Comparison of ENCODE assay signal across 8 cellular contexts in genomic region chrX:70444326-70445196, GRCh38. TPM values are rescaled to one million over a fixed set of nuclear protein-coding genes. Genes with fewer than 3 reads are reported as not detected.
A peak's percentile ranks its signal among the peaks of the same experiment; 100 is the strongest.
DNase-seq lines count a peak whose midpoint lies in the region; ATAC-seq and TF ChIP-seq lines count a peak whose summit lies in the region.

TSS of gene DLG3 (plus strand) at chrX:70444835. CDS start at chrX:70445202, 367 bp downstream.

- H3K4me3 ChIP-seq in Caco-2 (ENCODE audit: low read depth, low read length) = no peak within 1 kb of the TSS

- DNase-seq in Caco-2 (peak; percentile 45 to 46), HT1080 (ENCODE audit: low read depth) (peak; percentile 23), foreskin keratinocyte (no peak), osteocyte (ENCODE audit: extremely low spot score, unreplicated experiment) (no peak), SKM-1 (lab: John Stamatoyannopoulos, UW; ENCODE audit: unreplicated experiment) (no peak)
- DNase-seq in activated CD4-positive, alpha-beta T cell treated with anti-CD3 and anti-CD28 coated beads, Interleukin-2, amount 50 U/mL, for 48 hours = peak; percentile 33 to 48

- ATAC-seq in foreskin keratinocyte (peak; percentile 81), HG02623 (IDR thresholded peaks at IDR 0.05; ENCODE audit: unreplicated experiment) (no peak), HG02588 (IDR thresholded peaks at IDR 0.05; ENCODE audit: unreplicated experiment) (no peak)

- POLR2A ChIA-PET in Caco-2 (lab: Charles Lee) = no interaction called here

- no peaks in the 10 kb centered on the region for H3K4me1 Mint-ChIP-seq in Caco-2 (ENCODE audit: low read depth, unreplicated experiment)
- peaks cover 4% of the 10 kb centered on the region for H3K4me1 Mint-ChIP-seq in osteocyte (ENCODE audit: unreplicated experiment)

- no peak for TF ChIP-seq CTCF in Caco-2 (IDR thresholded peaks at IDR 0.05; ENCODE audit: insufficient read depth in 1 of 2, low read depth in 1 of 2, low read length in 1 of 2, severe bottlenecking in 1 of 2, unreplicated experiment in 1 of 2)
- TF ChIP-seq CTCF in foreskin keratinocyte (conservative IDR thresholded peaks at IDR 0.05) = no peak
- no peak for TF ChIP-seq CTCF in osteocyte (IDR thresholded peaks at IDR 0.05)

- H3K36me3 ChIP-seq in Caco-2 (ENCODE audit: control insufficient read depth, insufficient read depth, low read length) = no peaks in the 10 kb centered on the region

- H3K27me3 Mint-ChIP-seq in Caco-2 (ENCODE audit: insufficient read depth, unreplicated experiment) (peaks cover 12% of the 10 kb centered on the region), osteocyte (ENCODE audit: unreplicated experiment) (peaks cover 25% of the 10 kb centered on the region)

- H3K36me3 Mint-ChIP-seq in Caco-2 (ENCODE audit: insufficient read depth, unreplicated experiment) (no peaks in the 10 kb centered on the region), osteocyte (ENCODE audit: unreplicated experiment) (no peaks in the 10 kb centered on the region)

- H3K27ac ChIP-seq in foreskin keratinocyte = no peak within 1 kb of the TSS

- H3K9me3 Mint-ChIP-seq in Caco-2 (ENCODE audit: unreplicated experiment) = no peaks in the 10 kb centered on the region
- H3K9me3 Mint-ChIP-seq in osteocyte (ENCODE audit: unreplicated experiment) = no peaks in the 10 kb centered on the region

- H3K4me3 Mint-ChIP-seq in Caco-2 (ENCODE audit: unreplicated experiment) (no peak within 1 kb of the TSS), osteocyte (ENCODE audit: unreplicated experiment) (peak within 1 kb of the TSS; percentile 18)

- CTCF ChIA-PET in Caco-2 (lab: Charles Lee) = interaction anchor here (0.8 kb wide), 1 partner anchor 220 kb away, joined by 3 read pairs; no protein-coding TSS in a partner anchor

- H3K27ac Mint-ChIP-seq in Caco-2 (ENCODE audit: unreplicated experiment) (no peak within 1 kb of the TSS), osteocyte (ENCODE audit: unreplicated experiment) (no peak within 1 kb of the TSS)

- intact Hi-C loops in Caco-2 (cut with micrococcal nuclease; ENCODE audit: unreplicated experiment) = no loop called here

- H3K9me3 ChIP-seq in Caco-2 = no peaks in the 10 kb centered on the region

- H3K4me1 ChIP-seq in Caco-2 (no peaks in the 10 kb centered on the region), foreskin keratinocyte (no peaks in the 10 kb centered on the region)

- BruUV-seq in Caco-2 (replicated peaks; lab: Mats Ljungman, UMichigan) = no TSS peak

- H3K27me3 ChIP-seq in Caco-2 (replicated peaks; ENCODE audit: control insufficient read depth, insufficient read depth, low read length) (no peaks in the 10 kb centered on the region), foreskin keratinocyte (peaks cover 26% of the 10 kb centered on the region)

RNA-seq across cellular contexts. Expression of gene DLG3, which starts in this region (rescaled TPM):
- 56.9 and 58.5 TPM in 2 replicates for total RNA-seq in Caco-2 (2022)
- 6.7 and 7.4 TPM in 2 replicates for total RNA-seq in HT1080 (2014; rRNA removed; shearing (Covaris generic))
- polyA plus RNA-seq in HT1080 (2015; cell fraction: cytosol; rRNA removed) = 4.7 and 5.7 TPM in 2 replicates
- polyA plus RNA-seq in HT1080 (2015; cell fraction: nucleus; rRNA removed) = 4.5 and 6.6 TPM in 2 replicates
- 12.4 and 12.8 TPM in 2 replicates for total RNA-seq in foreskin keratinocyte
- 4.5 and 4.6 TPM in 2 replicates for polyA plus RNA-seq in foreskin keratinocyte
- 9.7 and 12.5 TPM in 2 replicates for total RNA-seq in osteocyte

Comparison
In these comparisons a context has a peak if more than half of its experiments do, and no peak if none do; other contexts are left out.
1. DNase-seq: peak in Caco-2 (2 of 2), HT1080 (single experiment) and activated CD4-positive, alpha-beta T cell treated with anti-CD3 and anti-CD28 coated beads, Interleukin-2, amount 50 U/mL, for 48 hours (2 of 2); none in foreskin keratinocyte (0 of 2), osteocyte (single experiment) and SKM-1 (single experiment).